9 cellular contexts compared by ENCODE assay signal in the genomic region with DNA sequence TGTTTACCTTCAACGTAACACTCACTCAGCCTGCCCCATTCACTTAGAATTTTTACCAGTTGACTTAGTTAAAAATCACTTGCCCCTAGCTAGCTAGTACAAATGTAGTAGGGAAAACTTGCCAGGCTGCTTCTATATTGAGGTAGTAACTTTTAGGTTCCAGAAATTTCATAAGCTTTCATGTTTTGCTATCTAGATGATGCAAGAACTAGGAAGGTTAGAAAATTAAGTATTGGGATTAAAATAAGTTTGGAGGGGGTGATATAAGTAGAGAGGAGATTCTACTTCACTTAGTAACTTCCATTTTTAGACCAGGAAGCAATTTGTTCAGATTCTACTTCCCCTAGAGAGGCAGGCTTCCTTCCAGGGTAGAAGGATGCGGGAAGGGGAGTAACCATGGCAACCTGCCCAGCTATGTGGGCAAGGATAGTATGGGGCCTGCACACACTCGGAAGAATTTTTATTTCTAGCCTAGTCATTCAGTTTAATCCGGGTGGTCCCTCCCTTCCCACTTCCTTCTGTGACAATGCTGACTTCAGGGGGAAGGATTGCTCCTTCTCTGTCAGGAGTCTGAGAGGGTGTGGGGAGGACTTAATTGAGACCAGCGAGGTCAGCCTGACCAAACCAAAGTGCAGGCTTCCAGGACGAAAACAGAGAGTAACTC. TPM values are rescaled to one million over a fixed set of nuclear protein-coding genes. Genes with fewer than 3 reads are reported as not detected.
DNase-seq lines count a peak whose midpoint lies in the region; ATAC-seq, FAIRE-seq and TF ChIP-seq lines count a peak whose summit lies in the region.
"Had no signal": no experiment of that assay in that cellular context is flagged by ENCODE, and none has a peak within 500 bp of the region (broad histone marks: within the 10 kb centered on the region; RNA-seq: fewer than 3 reads in every experiment).

No MANE protein-coding gene starts in this region.

- peak overlapping the region; percentile 94 for H3K27ac ChIP-seq in GM23248
- H3K27ac ChIP-seq in K562 (ENCODE audit: extremely low read depth, low read depth, low read length): no peak overlapping the region
- peak overlapping the region; percentile 87 to 97 for H3K27ac ChIP-seq in kidney (ENCODE audit: low read depth in 2 of 2, low read length in 2 of 2)
- peak overlapping the region in 16 of 21 experiments; percentile 4 to 98 (median 58) for H3K27ac ChIP-seq in skin epidermis

- 12 to 17% methylated on average over 6 of the region's 6 CpGs for WGBS in GM23248 (ENCODE audit: low coverage in 1 of 2, low lambda C conversion rate in 2 of 2, missing lambda C conversion rate in 2 of 2), 2 experiments
- WGBS in K562 (ENCODE audit: insufficient coverage, low coverage, missing lambda C conversion rate): 37% methylated on average over 6 of the region's 6 CpGs

- BruUV-seq in K562 (replicated peaks; lab: Mats Ljungman, UMichigan): no TSS peak

- FAIRE-seq in K562 (lab: Jason Lieb, UNC): no peak
- FAIRE-seq in kidney (lab: Jason Lieb, UNC): no peak

- peak overlapping the region; percentile 98 for H3K9ac ChIP-seq in GM23248
- no peak overlapping the region for H3K9ac ChIP-seq in K562 (ENCODE audit: insufficient read depth in 1 of 2, low read depth in 2 of 2, low read length in 2 of 2)
- peak overlapping the region in 1 of 2 donors; percentile 91 for H3K9ac ChIP-seq in kidney (ENCODE audit: low read length in 2 of 2)

- TF ChIP-seq POLR2A in K562 (conservative IDR thresholded peaks at IDR 0.05): no peak

- H3K27me3 ChIP-seq in GM23248 (replicated peaks; ENCODE audit: insufficient read depth) (no peaks in the 10 kb centered on the region), K562 (ENCODE audit: control insufficient read depth in 2 of 2, insufficient read depth in 2 of 2, low read length in 2 of 2) (no peaks in the 10 kb centered on the region)

- H3K4me3 ChIP-seq in GM23248 (peak overlapping the region; percentile 98), K562 (no peak overlapping the region), kidney (ENCODE audit: low read length in 2 of 2) (peak overlapping the region; percentile 69 to 76), skin epidermis (peak overlapping the region in 1 of 7 experiments; percentile 43)

- H3K9me1 ChIP-seq in K562 (ENCODE audit: control insufficient read depth, insufficient read depth, low read length): no peaks in the 10 kb centered on the region

- H2AFZ ChIP-seq in GM23248 (no peak overlapping the region), K562 (ENCODE audit: low read depth, low read length) (no peak overlapping the region)

- peak overlapping the region; percentile 88 for H3K4me2 ChIP-seq in GM23248 (ENCODE audit: unreplicated experiment)
- H3K4me2 ChIP-seq in K562 (ENCODE audit: insufficient read depth, low read length): no peak overlapping the region

- no peaks in the 10 kb centered on the region for H3K9me2 ChIP-seq in GM23248 (ENCODE audit: insufficient read depth)

- peak; percentile 91 for DNase-seq in GM23248
- DNase-seq in K562 (ENCODE audit: extremely low read depth in 1 of 4, low spot score in 3 of 4): no peak
- DNase-seq in kidney: peak; percentile 87
- no peak for DNase-seq in DMS53 treated with DMSO at 0.1 percent for 48 hours (lab: John Stamatoyannopoulos, UW; ENCODE audit: unreplicated experiment)
- DNase-seq in middle frontal gyrus (ENCODE audit: extremely low spot score, low spot score): no peak
- DNase-seq in T-helper 17 cell: no peak

- H4K20me1 ChIP-seq in GM23248 (ENCODE audit: insufficient read depth) (peaks cover 22% of the 10 kb centered on the region), K562 (replicated peaks; ENCODE audit: control insufficient read depth, insufficient read depth, low read length) (no peaks in the 10 kb centered on the region)

- POLR2A ChIA-PET in K562 (lab: Yijun Ruan, JAX): interaction anchor here (0.9 to 6.2 kb wide), 3 partner anchors 8 to 45 kb away, joined by 3 to 84 read pairs (median 3); no protein-coding TSS in a partner anchor

- no peak for TF ChIP-seq CTCF in K562 (IDR thresholded peaks at IDR 0.05 in 2 of 3, conservative IDR thresholded peaks at IDR 0.05 in 1 of 3; ENCODE audit: insufficient read depth in 2 of 3, low read depth in 1 of 3, low read length in 3 of 3)
- no peak for TF ChIP-seq CTCF in kidney (IDR thresholded peaks at IDR 0.05; ENCODE audit: borderline replicate concordance, extremely low read depth, insufficient read depth)

- TF ChIP-seq EP300 in K562 (IDR thresholded peaks at IDR 0.05; ENCODE audit: low read length): no peak

- peaks cover 2% of the 10 kb centered on the region for H3K36me3 Mint-ChIP-seq in T-helper 17 cell (ENCODE audit: low read depth)

- CTCF ChIA-PET in K562 (lab: Yijun Ruan, JAX; ENCODE audit: low intra/inter-chr PET ratio): no interaction called here

- in situ Hi-C loops in GM23248 (cut with MboI) (no loop called here), K562 (cut with MboI) (no loop called here)

- intact Hi-C loops in K562 (cut with micrococcal nuclease) (loop anchor here (10.0 kb wide), 1 partner anchor 1414 kb away; the partner anchor contains the start of gene RPL37), kidney (cut with DNase I) (no loop called here)

- peaks cover 10% of the 10 kb centered on the region for H3K4me1 Mint-ChIP-seq in T-helper 17 cell

- H3K9me3 ChIP-seq in GM23248 (ENCODE audit: low read depth) (no peaks in the 10 kb centered on the region), K562 (replicated peaks; ENCODE audit: control insufficient read depth, insufficient read depth, low read depth, low read length) (no peaks in the 10 kb centered on the region), kidney (ENCODE audit: control insufficient read depth in 1 of 2, low read length in 2 of 2) (no peaks in the 10 kb centered on the region), T-helper 17 cell (ENCODE audit: control insufficient read depth, low read length, poor library complexity, severe bottlenecking) (no peaks in the 10 kb centered on the region)

- H3K36me3 ChIP-seq in GM23248 (ENCODE audit: low read depth) (peaks cover 50% of the 10 kb centered on the region), K562 (ENCODE audit: control insufficient read depth, insufficient read depth, low read length) (no peaks in the 10 kb centered on the region), kidney (ENCODE audit: control insufficient read depth in 1 of 2, insufficient read depth in 2 of 2, low read length in 2 of 2) (peaks cover 4 to 9% of the 10 kb centered on the region in 2 donors)

- H3K4me1 ChIP-seq in GM23248 (ENCODE audit: insufficient read depth) (peaks cover 52% of the 10 kb centered on the region), K562 (replicated peaks in 1 of 2; ENCODE audit: control insufficient read depth in 2 of 2, insufficient read depth in 2 of 2, low read length in 2 of 2) (peaks cover 10 to 30% of the 10 kb centered on the region in 2 experiments; a peak in 4 of 5 replicates), kidney (ENCODE audit: control insufficient read depth in 1 of 2, insufficient read depth in 1 of 2, low read depth in 1 of 2, low read length in 2 of 2) (peaks cover 21 to 35% of the 10 kb centered on the region in 2 donors)

- peak in 1 of 2 experiments; percentile 2; a peak in 1 of 4 replicates for TF ChIP-seq RAD21 in K562 (CRISPR knock-in tag; conservative IDR thresholded peaks at IDR 0.05 in 1 of 2, IDR thresholded peaks at IDR 0.05 in 1 of 2)

- H3K79me2 ChIP-seq in GM23248 (ENCODE audit: insufficient read depth) (peaks cover 91% of the 10 kb centered on the region), K562 (ENCODE audit: control insufficient read depth, insufficient read depth, low read length) (peaks cover 10% of the 10 kb centered on the region; the same call in 2 of the 3 replicates)

- ATAC-seq in K562 (no peak), T-helper 17 cell (no peak), GM21367 (IDR thresholded peaks at IDR 0.05; ENCODE audit: unreplicated experiment) (no peak)
- ATAC-seq: activated CD4-positive, CD25-positive, alpha-beta regulatory T cell treated with anti-CD3 and anti-CD28 coated beads, Interleukin-2, amount 50 U/mL, for 24 hours had no signal

- no peak overlapping the region for H3K4me3 Mint-ChIP-seq in T-helper 17 cell

- no peak overlapping the region for H3K27ac Mint-ChIP-seq in T-helper 17 cell

- H3K27me3 Mint-ChIP-seq in T-helper 17 cell: peaks cover 43% of the 10 kb centered on the region

- H3F3A ChIP-seq in GM23248 (ENCODE audit: insufficient read depth): peaks cover 91% of the 10 kb centered on the region

RNA-seq across cellular contexts. Expression of gene DAB2, which starts 4.2 kb away (rescaled TPM):
- 211 and 266 TPM in 2 replicates for total RNA-seq in GM23248 (2014; rRNA removed; shearing (Covaris generic))
- polyA plus RNA-seq in GM23248 (2016; fragmentation: Nextera tagmentation; extraction: Ambion mirVana): 525 and 533 TPM in 2 replicates
- 11.5 and 53.0 TPM in 2 replicates for total RNA-seq in K562 (2011; cell fraction: chromatin; rRNA removed; ENCODE audit: low replicate concordance)
- total RNA-seq in K562 (2011; cell fraction: nucleolus; rRNA removed): 5.7 and 12.1 TPM in 2 replicates
- 28.8 and 31.8 TPM in 2 replicates for total RNA-seq in K562 (2011; cell fraction: nucleoplasm; rRNA removed)
- 8.1 and 14.2 TPM in 2 replicates for total RNA-seq in K562 (2014; rRNA removed)
- 17.2 and 20.4 TPM in 2 replicates for total RNA-seq in K562 (2014; rRNA removed; fragmentation: Illumina TruSeq; extraction: Trizol)
- total RNA-seq in K562 (2015; rRNA removed; fragmentation: Illumina TruSeq; extraction: Trizol): 9.9 and 10.5 TPM in 2 replicates
- total RNA-seq in K562 (2021): 23.1 and 27.6 TPM in 2 replicates
- 3.2 and 6.6 TPM in 2 replicates for polyA plus RNA-seq in K562 (2011; rRNA removed)
- 2.0 and 3.6 TPM in 2 replicates for polyA plus RNA-seq in K562 (2011; cell fraction: cytosol; rRNA removed)
- polyA plus RNA-seq in K562 (2011; cell fraction: nucleus; rRNA removed): 4.9 and 9.8 TPM in 2 replicates
- 15.3 and 19.3 TPM in 2 replicates for polyA plus RNA-seq in K562 (2012)
- polyA plus RNA-seq in K562 (2014; fragmentation: Illumina TruSeq; extraction: Trizol): 26.2 and 28.8 TPM in 2 replicates
- polyA plus RNA-seq in K562 (2014; fragmentation: Nextera tagmentation; extraction: Ambion mirVana): 10 to 100 TPM; 28.1 to 29.9 TPM
- polyA plus RNA-seq in K562 (2014; rRNA removed): 18.2 and 24.1 TPM in 2 replicates
- polyA minus RNA-seq in K562 (2011; rRNA and poly(A)+ RNA removed): 4.6 and 12.6 TPM in 2 replicates
- polyA minus RNA-seq in K562 (2011; cell fraction: cytosol; rRNA and poly(A)+ RNA removed): 2.9 and 6.3 TPM in 2 replicates
- polyA minus RNA-seq in K562 (2011; cell fraction: nucleus; rRNA and poly(A)+ RNA removed): 9.7 and 13.3 TPM in 2 replicates
- 199 TPM for total RNA-seq in kidney
- 138 TPM for polyA plus RNA-seq in kidney (ENCODE audit: insufficient read depth, low read depth, low replicate concordance)
- total RNA-seq in T-helper 17 cell: 10 to 100 TPM in 1 of 2 donors, 1 to 10 TPM in 1; 1.9 to 37.2 TPM

RNA-seq across cellular contexts. Expression of gene C9, which starts 56.3 kb away (rescaled TPM):
- not detected in 2 replicates for total RNA-seq in GM23248 (2014; rRNA removed; shearing (Covaris generic))
- polyA plus RNA-seq in GM23248 (2016; fragmentation: Nextera tagmentation; extraction: Ambion mirVana) (0.06 TPM in 1 of 2 replicates, not detected in the other), K562 (2011; rRNA removed) (not detected in 2 replicates), K562 (2014; fragmentation: Illumina TruSeq; extraction: Trizol) (not detected in 2 replicates), K562 (2014; fragmentation: Nextera tagmentation; extraction: Ambion mirVana) (under 1 TPM in 1 of 2 experiments, not detected in 1; 0.08 TPM), K562 (2014; rRNA removed) (not detected in 2 replicates), kidney (ENCODE audit: insufficient read depth, low read depth, low replicate concordance) (1.5 TPM)
- not detected in 2 replicates for total RNA-seq in K562 (2011; cell fraction: chromatin; rRNA removed; ENCODE audit: low replicate concordance)
- total RNA-seq in K562 (2011; cell fraction: nucleolus; rRNA removed): not detected in 2 replicates
- total RNA-seq in K562 (2011; cell fraction: nucleoplasm; rRNA removed): not detected in 2 replicates
- total RNA-seq in K562 (2014; rRNA removed) (not detected in 2 replicates), K562 (2014; rRNA removed; fragmentation: Illumina TruSeq; extraction: Trizol) (not detected in 2 replicates), K562 (2015; rRNA removed; fragmentation: Illumina TruSeq; extraction: Trizol) (not detected in 2 replicates), K562 (2021) (0.38 and 0.51 TPM in 2 replicates), kidney (4.5 TPM), T-helper 17 cell (not detected)
- polyA plus RNA-seq in K562 (2011; cell fraction: cytosol; rRNA removed): not detected in 2 replicates
- polyA plus RNA-seq in K562 (2011; cell fraction: nucleus; rRNA removed): not detected in 2 replicates
- polyA plus RNA-seq in K562 (2012): 0.07 and 0.14 TPM in 2 replicates
- not detected in 2 replicates for polyA minus RNA-seq in K562 (2011; rRNA and poly(A)+ RNA removed)
- polyA minus RNA-seq in K562 (2011; cell fraction: cytosol; rRNA and poly(A)+ RNA removed): not detected in 2 replicates
- polyA minus RNA-seq in K562 (2011; cell fraction: nucleus; rRNA and poly(A)+ RNA removed): not detected in 2 replicates

Comparison
In these comparisons a context has a peak if more than half of its experiments do, and no peak if none do; other contexts are left out.
1. DNase-seq: peak in GM23248 (single experiment) and kidney (single experiment); none in K562 (0 of 4), DMS53 treated with DMSO at 0.1 percent for 48 hours (single experiment), middle frontal gyrus (single experiment) and T-helper 17 cell (0 of 3).